8 cellular contexts compared by ENCODE assay signal in genomic region chr7:91784469-91784868, GRCh38.
DNase-seq lines count a peak whose midpoint lies in the region; ATAC-seq and TF ChIP-seq lines count a peak whose summit lies in the region.

No MANE protein-coding gene starts in this region.

- no peaks in the 10 kb centered on the region for H3K9me3 Mint-ChIP-seq in glutamatergic neuron (ENCODE audit: unreplicated experiment)

- H3K36me3 Mint-ChIP-seq in glutamatergic neuron (ENCODE audit: unreplicated experiment), result no peaks in the 10 kb centered on the region

- TF ChIP-seq CTCF in glutamatergic neuron (IDR thresholded peaks at IDR 0.05; ENCODE audit: partially characterized antibody, unreplicated experiment), result no peak

- H3K4me1 Mint-ChIP-seq in glutamatergic neuron (ENCODE audit: low read depth, unreplicated experiment), result no peaks in the 10 kb centered on the region

- H3K27me3 Mint-ChIP-seq in glutamatergic neuron (ENCODE audit: unreplicated experiment), result no peaks in the 10 kb centered on the region

- peak; percentile 46 for DNase-seq in EL
- DNase-seq in NCI-H1694 (lab: John Stamatoyannopoulos, UW), result peak; percentile 39
- DNase-seq in amniotic stem cell (lab: John Stamatoyannopoulos, UW), result peak; percentile 38
- DNase-seq in left colon, result no peak
- no peak for DNase-seq in retina
- no peak for DNase-seq in glutamatergic neuron
- no peak for DNase-seq in activated T-cell treated with anti-CD3 and anti-CD28 coated beads, Interleukin-2, amount 50 U/mL, for 1 hour

- ATAC-seq in left colon, result peak; percentile 84
- no peak for ATAC-seq in activated CD4-positive, CD25-positive, alpha-beta regulatory T cell treated with anti-CD3 and anti-CD28 coated beads, Interleukin-2, amount 50 U/mL, for 24 hours

- H3K4me3 Mint-ChIP-seq in glutamatergic neuron (ENCODE audit: unreplicated experiment), result no peak overlapping the region

- no peak overlapping the region for H3K27ac Mint-ChIP-seq in glutamatergic neuron (ENCODE audit: unreplicated experiment)

- intact Hi-C loops in left colon (cut with DNase I, micrococcal nuclease), result loop anchor here in 1 of 2 donors (5.0 kb wide), 1 partner anchor 697 kb away; no protein-coding TSS in a partner anchor

Comparison
In these comparisons a context has a peak if more than half of its experiments do, and no peak if none do; other contexts are left out.
1. DNase-seq: peak in EL (single experiment), NCI-H1694 (single experiment) and amniotic stem cell (single experiment); none in left colon (0 of 2), retina (single experiment), glutamatergic neuron (single experiment) and activated T-cell treated with anti-CD3 and anti-CD28 coated beads, Interleukin-2, amount 50 U/mL, for 1 hour (single experiment).